In the genomic region with DNA sequence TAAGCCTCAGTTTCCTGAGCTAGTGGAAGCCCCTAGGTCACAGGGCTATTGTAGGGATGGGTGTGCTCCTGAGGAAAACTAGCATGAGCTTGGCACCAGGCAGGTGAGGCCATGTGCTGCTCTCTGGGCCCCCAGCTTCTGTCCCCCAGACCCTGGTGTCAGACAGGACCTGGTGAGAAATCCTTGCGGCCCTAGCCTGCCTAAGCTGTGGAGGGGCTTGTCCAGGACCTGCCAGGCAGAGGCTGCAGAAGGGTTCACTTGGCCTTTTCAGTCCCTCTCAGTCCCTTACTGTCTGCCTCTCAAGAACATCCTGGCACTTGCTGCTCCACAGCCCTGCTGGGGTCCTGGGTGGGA, we compare ENCODE assay signal across 10 cellular contexts. TPM values are rescaled to one million over a fixed set of nuclear protein-coding genes. Genes with fewer than 3 reads are reported as not detected.
A peak's percentile ranks its signal among the peaks of the same experiment; 100 is the strongest.
DNase-seq lines count a peak whose midpoint lies in the region; ATAC-seq, FAIRE-seq and TF ChIP-seq lines count a peak whose summit lies in the region.
"Had no signal": no experiment of that assay in that cellular context is flagged by ENCODE, and none has a peak within 500 bp of the region (broad histone marks: within the 10 kb centered on the region; RNA-seq: fewer than 3 reads in every experiment).

No MANE protein-coding gene starts in this region.

- H3K27me3 Mint-ChIP-seq in astrocyte (ENCODE audit: low read depth, unreplicated experiment), result peaks cover 4% of the 10 kb centered on the region

- H3K27me3 ChIP-seq in left ventricle myocardium inferior (ENCODE audit: low read depth), result no peaks in the 10 kb centered on the region
- no peaks in the 10 kb centered on the region for H3K27me3 ChIP-seq in heart left ventricle
- H3K27me3 ChIP-seq in astrocyte (ENCODE audit: insufficient read depth, low read length), result no peaks in the 10 kb centered on the region
- no peaks in the 10 kb centered on the region for H3K27me3 ChIP-seq in muscle layer of duodenum (ENCODE audit: low read depth, low read length)
- H3K27me3 ChIP-seq in upper lobe of right lung, result no peaks in the 10 kb centered on the region
- H3K27me3 ChIP-seq: BE2C had no signal

- FAIRE-seq in astrocyte (lab: Jason Lieb, UNC), result no peak

- no peaks in the 10 kb centered on the region for H3K9me3 ChIP-seq in left ventricle myocardium inferior (replicated peaks)
- H3K9me3 ChIP-seq in heart left ventricle, result no peaks in the 10 kb centered on the region
- H3K9me3 ChIP-seq in astrocyte (ENCODE audit: insufficient read depth, low read depth, low read length), result no peaks in the 10 kb centered on the region
- no peaks in the 10 kb centered on the region for H3K9me3 ChIP-seq in muscle layer of duodenum (ENCODE audit: control insufficient read depth in 1 of 2, low read length in 2 of 2)
- no peaks in the 10 kb centered on the region for H3K9me3 ChIP-seq in upper lobe of right lung
- H3K9me3 ChIP-seq: BE2C had no signal

- H3K4me3 ChIP-seq in left ventricle myocardium inferior (no peak overlapping the region), heart left ventricle (no peak overlapping the region), astrocyte (ENCODE audit: insufficient read depth, low read depth, low read length) (no peak overlapping the region), muscle layer of duodenum (ENCODE audit: low read depth in 1 of 2, low read length in 2 of 2) (no peak overlapping the region), upper lobe of right lung (no peak overlapping the region)

- H3K9ac ChIP-seq in astrocyte (ENCODE audit: low read length), result peak overlapping the region; percentile 66

- H2AFZ ChIP-seq in astrocyte (ENCODE audit: low read depth, low read length), result peak overlapping the region; percentile 61

- peak overlapping the region; percentile 40 for H3K27ac ChIP-seq in left ventricle myocardium inferior (replicated peaks)
- H3K27ac ChIP-seq in heart left ventricle, result peak overlapping the region in 4 of 12 donors; percentile 50 to 85 (median 66)
- H3K27ac ChIP-seq in astrocyte (ENCODE audit: low read depth, low read length), result no peak overlapping the region
- H3K27ac ChIP-seq in muscle layer of duodenum (ENCODE audit: low read length), result peak overlapping the region; percentile 84
- peak overlapping the region; percentile 60 for H3K27ac ChIP-seq in upper lobe of right lung
- H3K27ac ChIP-seq: WERI-Rb-1 had no signal

- WGBS in heart left ventricle, 4 donors, result 97 to 100% (median 97%) methylated on average over 1 of the region's 1 CpG; no CpG with 5 or more reads in 1 of the 4 donors

- H3K27ac Mint-ChIP-seq in astrocyte (ENCODE audit: unreplicated experiment), result peak overlapping the region; percentile 92

- no peak for TF ChIP-seq POLR2A in heart left ventricle (IDR thresholded peaks at IDR 0.05)

- H3K36me3 ChIP-seq in left ventricle myocardium inferior (no peaks in the 10 kb centered on the region), heart left ventricle (no peaks in the 10 kb centered on the region), astrocyte (ENCODE audit: insufficient read depth, low read length) (no peaks in the 10 kb centered on the region), muscle layer of duodenum (ENCODE audit: control insufficient read depth in 1 of 2, insufficient read depth in 2 of 2, low read length in 2 of 2) (no peaks in the 10 kb centered on the region), upper lobe of right lung (no peaks in the 10 kb centered on the region)
- H3K36me3 ChIP-seq: BE2C, WERI-Rb-1 had no signal

- intact Hi-C loops in left ventricle myocardium inferior (cut with micrococcal nuclease) (no loop called here), heart left ventricle (cut with DNase I) (loop anchor here in 1 of 10 donors (10.0 kb wide), 1 partner anchor 47 kb away; no protein-coding TSS in a partner anchor), upper lobe of right lung (cut with DNase I) (loop anchor here (10.0 kb wide), 1 partner anchor 47 kb away; no protein-coding TSS in a partner anchor)

- peak overlapping the region; percentile 79 for H3K4me2 ChIP-seq in astrocyte (ENCODE audit: low read length)

- H3K4me1 ChIP-seq in left ventricle myocardium inferior (peaks cover 32% of the 10 kb centered on the region), heart left ventricle (peaks cover 0 to 53% (median 22%) of the 10 kb centered on the region in 12 donors), astrocyte (ENCODE audit: insufficient read depth, low read length) (peaks cover 18% of the 10 kb centered on the region), muscle layer of duodenum (ENCODE audit: control insufficient read depth in 1 of 2, insufficient read depth in 2 of 2, low read length in 2 of 2) (peaks cover 11 to 12% of the 10 kb centered on the region in 2 donors), upper lobe of right lung (peaks cover 35% of the 10 kb centered on the region)

- DNase-seq in left ventricle myocardium inferior, result no peak
- no peak for DNase-seq in heart left ventricle
- no peak for DNase-seq in astrocyte (ENCODE audit: low read depth)
- no peak for DNase-seq in upper lobe of right lung
- no peak for DNase-seq in mucosa of gallbladder (ENCODE audit: low spot score)
- DNase-seq in NCI-H69 (lab: John Stamatoyannopoulos, UW), result no peak
- DNase-seq: WERI-Rb-1 had no signal

- peak overlapping the region; percentile 45 for H3K4me3 Mint-ChIP-seq in astrocyte (ENCODE audit: unreplicated experiment)

- H3K4me1 Mint-ChIP-seq in astrocyte (ENCODE audit: low read depth, unreplicated experiment), result peaks cover 20% of the 10 kb centered on the region

- TF ChIP-seq CTCF in left ventricle myocardium inferior (IDR thresholded peaks at IDR 0.05; ENCODE audit: borderline replicate concordance) (no peak), heart left ventricle (IDR thresholded peaks at IDR 0.05) (no peak), astrocyte (IDR thresholded peaks at IDR 0.05; ENCODE audit: insufficient read depth, low read depth, low read length) (no peak), upper lobe of right lung (IDR thresholded peaks at IDR 0.05) (no peak)

- H3K36me3 Mint-ChIP-seq in astrocyte (ENCODE audit: low read depth, unreplicated experiment), result no peaks in the 10 kb centered on the region

- H3K9me3 Mint-ChIP-seq in astrocyte (ENCODE audit: unreplicated experiment), result no peaks in the 10 kb centered on the region

- no peaks in the 10 kb centered on the region for H3K79me2 ChIP-seq in astrocyte (ENCODE audit: insufficient read depth, low read length)

- no peaks in the 10 kb centered on the region for H4K20me1 ChIP-seq in astrocyte (ENCODE audit: insufficient read depth, low read length)

- ATAC-seq in heart left ventricle, result no peak
- ATAC-seq in upper lobe of right lung, result no peak
- ATAC-seq in HG02870 (IDR thresholded peaks at IDR 0.05; ENCODE audit: unreplicated experiment), result no peak

RNA-seq across cellular contexts. Expression of a gene that starts 58.4 kb away (rescaled TPM):
- total RNA-seq in left ventricle myocardium inferior, result 48.5 TPM
- total RNA-seq in heart left ventricle, result 10 to 100 TPM; 28.8 to 94.4 (median 44.9) TPM
- polyA plus RNA-seq in heart left ventricle, result 10 to 100 TPM; 29.2 to 29.5 TPM
- 44.5 and 49.5 TPM in 2 replicates for total RNA-seq in astrocyte
- 139 TPM for total RNA-seq in upper lobe of right lung
- 209 TPM for total RNA-seq in mucosa of gallbladder
